Comparison of ENCODE assay signal across 9 cellular contexts in the genomic region with DNA sequence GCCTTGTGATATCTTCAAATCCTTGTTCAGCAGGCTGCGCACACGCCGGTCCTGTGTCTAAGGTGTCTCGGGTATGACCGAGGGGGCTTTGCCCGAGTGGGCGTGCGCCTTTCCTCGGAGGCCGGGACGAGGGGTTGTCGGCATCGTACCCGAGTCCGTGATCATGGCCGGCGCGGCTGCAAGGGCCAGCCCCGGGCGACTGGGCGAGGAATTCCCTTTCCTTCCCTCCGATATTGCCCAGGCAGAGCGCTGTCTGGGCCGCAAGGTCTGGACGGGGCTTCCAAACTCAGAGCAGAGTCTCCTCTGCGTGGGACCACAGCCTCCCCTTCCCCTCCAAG. TPM values are rescaled to one million over a fixed set of nuclear protein-coding genes. Genes with fewer than 3 reads are reported as not detected.
DNase-seq lines count a peak whose midpoint lies in the region; TF ChIP-seq lines count a peak whose summit lies in the region.
"Had no signal": no experiment of that assay in that cellular context is flagged by ENCODE, and none has a peak within 500 bp of the region (broad histone marks: within the 10 kb centered on the region; RNA-seq: fewer than 3 reads in every experiment).

No MANE protein-coding gene starts in this region.

- H3K4me1 ChIP-seq in ES-I3 (ENCODE audit: insufficient read depth, low read length) = peaks cover 6% of the 10 kb centered on the region; the same call in 1 of the 2 replicates

- peak overlapping the region; percentile 84; the same call in 1 of the 2 replicates for H3K27ac ChIP-seq in VCaP

- TF ChIP-seq CTCF in VCaP (conservative IDR thresholded peaks at IDR 0.05) = no peak
- TF ChIP-seq CTCF in fibroblast of villous mesenchyme (IDR thresholded peaks at IDR 0.05; ENCODE audit: insufficient read depth, low read depth, low read length) = no peak
- no peak for TF ChIP-seq CTCF in retinal pigment epithelial cell (conservative IDR thresholded peaks at IDR 0.05; ENCODE audit: low read depth, low read length)

- H3K4me3 ChIP-seq in fibroblast of villous mesenchyme (ENCODE audit: low read depth, low read length) = peak overlapping the region; percentile 68
- peak overlapping the region; percentile 69 for H3K4me3 ChIP-seq in retinal pigment epithelial cell (ENCODE audit: low read length)

- H3K36me3 ChIP-seq in ES-I3 (ENCODE audit: insufficient read depth, low read length) = no peaks in the 10 kb centered on the region

- peak overlapping the region; percentile 91; the same call in 1 of the 2 replicates for H3K9ac ChIP-seq in ES-I3 (ENCODE audit: low read depth, low read length)

- no peaks in the 10 kb centered on the region; the same call in 1 of the 2 replicates for H3K9me3 ChIP-seq in ES-I3 (ENCODE audit: control insufficient read depth, insufficient read depth, low read length)

- DNase-seq in fibroblast of villous mesenchyme (ENCODE audit: low read depth) (no peak), retinal pigment epithelial cell (ENCODE audit: low read depth) (no peak), 8988T (no peak), cerebellum (ENCODE audit: low spot score) (no peak), DMS53 treated with DMSO at 0.1 percent for 48 hours (lab: John Stamatoyannopoulos, UW; ENCODE audit: unreplicated experiment) (no peak), HCEC 1CT (no peak)
- DNase-seq: NCI-H345 had no signal

RNA-seq across cellular contexts. Expression of a gene that starts 59.7 kb away (rescaled TPM):
- total RNA-seq in fibroblast of villous mesenchyme (1.3 and 1.6 TPM in 2 replicates), cerebellum (3.2 TPM)
